17 cellular contexts compared by ENCODE assay signal in the genomic region with DNA sequence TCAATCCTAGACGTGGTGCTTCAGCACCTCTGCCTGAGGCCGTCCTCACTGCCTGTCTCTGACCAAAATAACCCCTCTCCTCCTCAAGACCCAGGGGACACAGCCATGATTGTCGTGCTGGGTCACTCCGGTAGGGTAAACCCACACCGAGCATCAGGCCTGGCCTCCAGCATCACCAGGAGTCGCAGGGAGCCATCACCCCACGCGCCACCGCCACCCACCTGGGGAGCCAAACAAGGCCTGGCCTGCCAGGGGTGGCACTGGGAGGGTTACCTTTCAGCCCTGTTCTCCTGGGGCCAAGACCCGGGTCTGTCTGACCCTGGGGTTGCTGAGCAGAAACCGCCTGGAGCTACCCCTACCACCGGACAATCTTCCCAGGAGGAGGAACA. TPM values are rescaled to one million over a fixed set of nuclear protein-coding genes. Genes with fewer than 3 reads are reported as not detected.
DNase-seq lines count a peak whose midpoint lies in the region; ATAC-seq, FAIRE-seq and TF ChIP-seq lines count a peak whose summit lies in the region.
"Had no signal": no experiment of that assay in that cellular context is flagged by ENCODE, and none has a peak within 500 bp of the region (broad histone marks: within the 10 kb centered on the region; RNA-seq: fewer than 3 reads in every experiment).

No MANE protein-coding gene starts in this region.

- no peak overlapping the region for H2BK20ac ChIP-seq in H1 (ENCODE audit: low read length)

- H4K20me1 ChIP-seq in H1 (replicated peaks in 1 of 2; ENCODE audit: control insufficient read depth in 1 of 2, insufficient read depth in 2 of 2, low read length in 2 of 2) = no peaks in the 10 kb centered on the region

- no peak for TF ChIP-seq EP300 in H1 (IDR thresholded peaks at IDR 0.05; ENCODE audit: borderline replicate concordance in 1 of 2, low read depth in 2 of 2, low read length in 2 of 2)

- no peak overlapping the region for H2BK15ac ChIP-seq in H1 (ENCODE audit: low read length)

- no peaks in the 10 kb centered on the region for H3K9me3 ChIP-seq in H1 (ENCODE audit: insufficient read depth in 2 of 2, low read depth in 1 of 2, low read length in 1 of 2)
- no peaks in the 10 kb centered on the region for H3K9me3 ChIP-seq in thyroid gland
- H3K9me3 ChIP-seq: BLaER1 treated with 17β-estradiol and CSF1 and Interleukin-3, amounts not matched to agents 10 nM and 100 nM; SJCRH30 had no signal

- no peak overlapping the region for H2BK120ac ChIP-seq in H1 (replicated peaks; ENCODE audit: low read depth, low read length)

- H3K4ac ChIP-seq in H1 (replicated peaks; ENCODE audit: insufficient read length, low read depth, low read length) = no peak overlapping the region

- CTCF ChIA-PET in H1 (lab: Charles Lee; ENCODE audit: partially characterized antibody) = interaction anchor here (0.5 to 12.0 kb wide), 14 partner anchors 12 to 968 kb away, joined by 3 to 280 read pairs (median 6); partner anchors contain the start of gene HTR3A
- CTCF ChIA-PET in activated CD8-positive, alpha-beta T cell treated with anti-CD3 and anti-CD28 coated beads for 36 hours (lab: Charles Lee) = interaction anchor here (11.6 kb wide), 1 partner anchor 225 kb away, joined by 210 read pairs; no protein-coding TSS in a partner anchor

- TF ChIP-seq POLR2A in H1 (IDR thresholded peaks at IDR 0.05; ENCODE audit: control extremely low read depth in 1 of 2, low read depth in 2 of 2, low read length in 2 of 2) (no peak), thyroid gland (IDR thresholded peaks at IDR 0.05) (peak in 1 of 2 donors; percentile 9)

- intact Hi-C loops in thyroid gland (cut with DNase I) = no loop called here
- intact Hi-C loops in activated CD8-positive, alpha-beta T cell treated with anti-CD3 and anti-CD28 coated beads for 36 hours (cut with micrococcal nuclease) = no loop called here

- no peaks in the 10 kb centered on the region for H3K9me3 Mint-ChIP-seq in nephron progenitor cell
- H3K9me3 Mint-ChIP-seq in activated CD8-positive, alpha-beta T cell treated with anti-CD3 and anti-CD28 coated beads for 36 hours = no peaks in the 10 kb centered on the region

- H3K4me2 ChIP-seq in H1 (ENCODE audit: insufficient read depth in 1 of 2, low read depth in 2 of 2, low read length in 2 of 2) = no peak overlapping the region
- H3K4me2 ChIP-seq: BLaER1 treated with 17β-estradiol and CSF1 and Interleukin-3, amounts not matched to agents 10 nM and 100 nM had no signal

- no peak for ATAC-seq in activated CD8-positive, alpha-beta T cell treated with anti-CD3 and anti-CD28 coated beads for 36 hours

- FAIRE-seq in H1 (lab: Jason Lieb, UNC) = no peak
- FAIRE-seq in D721Med (lab: Jason Lieb, UNC) = no peak
- FAIRE-seq: HTR-8/SVneo, TTC549 had no signal

- H4K91ac ChIP-seq in H1 (replicated peaks; ENCODE audit: insufficient read length, low read length) = no peak overlapping the region

- no peak overlapping the region for H3K18ac ChIP-seq in H1 (ENCODE audit: extremely low read depth, low read length)

- H2AK5ac ChIP-seq in H1 (ENCODE audit: low read depth, low read length) = 0 out of 2 replicates have a peak overlapping the region, but pooled peaks have one; percentile 53

- H2AFZ ChIP-seq in H1 (ENCODE audit: low read length) = no peak overlapping the region

- H3K14ac ChIP-seq in H1 (ENCODE audit: insufficient read length) = no peak overlapping the region

- POLR2A ChIA-PET in H1 (lab: Charles Lee; ENCODE audit: partially characterized antibody) = no interaction called here
- POLR2A ChIA-PET in activated CD8-positive, alpha-beta T cell treated with anti-CD3 and anti-CD28 coated beads for 36 hours (lab: Charles Lee) = no interaction called here

- H3K27ac ChIP-seq in H1 (ENCODE audit: low read depth, low read length) (no peak overlapping the region), thyroid gland (peak overlapping the region; percentile 63 to 87 (median 65))
- H3K27ac ChIP-seq: BLaER1 treated with 17β-estradiol and CSF1 and Interleukin-3, amounts not matched to agents 10 nM and 100 nM; cardiac muscle cell; SJCRH30 had no signal

- H3K36me3 Mint-ChIP-seq in nephron progenitor cell (ENCODE audit: low read depth) = no peaks in the 10 kb centered on the region
- H3K36me3 Mint-ChIP-seq in activated CD8-positive, alpha-beta T cell treated with anti-CD3 and anti-CD28 coated beads for 36 hours (ENCODE audit: low read depth) = no peaks in the 10 kb centered on the region

- no peaks in the 10 kb centered on the region for H3K79me2 ChIP-seq in H1 (ENCODE audit: control insufficient read depth in 1 of 2, insufficient read depth in 2 of 2, low read length in 2 of 2)

- H3K36me3 ChIP-seq in H1 (ENCODE audit: control insufficient read depth in 2 of 4, insufficient read depth in 4 of 4, low read length in 3 of 4) (no peaks in the 10 kb centered on the region), thyroid gland (peaks cover 10 to 23% of the 10 kb centered on the region in 2 donors)
- H3K36me3 ChIP-seq: BLaER1 treated with 17β-estradiol and CSF1 and Interleukin-3, amounts not matched to agents 10 nM and 100 nM; cardiac muscle cell; SJCRH30 had no signal

- peak overlapping the region in 1 of 4 experiments; percentile 2; a peak in 1 of 7 replicates for H3K9ac ChIP-seq in H1 (replicated peaks in 1 of 4; ENCODE audit: extremely low read depth in 1 of 4, low read depth in 3 of 4, low read length in 3 of 4)
- H3K9ac ChIP-seq: BLaER1 treated with 17β-estradiol and CSF1 and Interleukin-3, amounts not matched to agents 10 nM and 100 nM had no signal

- DNase-seq in NCI-H69 (lab: John Stamatoyannopoulos, UW) = peak; percentile 47
- no peak for DNase-seq in H1 (ENCODE audit: low read depth in 1 of 2, low spot score in 2 of 2)
- DNase-seq in nephron progenitor cell = no peak
- DNase-seq in thyroid gland = no peak
- no peak for DNase-seq in GF-D8 (lab: John Stamatoyannopoulos, UW)
- no peak for DNase-seq in D721Med (ENCODE audit: insufficient read length, low spot score)
- no peak for DNase-seq in activated CD8-positive, alpha-beta T cell treated with anti-CD3 and anti-CD28 coated beads for 36 hours
- DNase-seq: activated CD8-positive, alpha-beta memory T cell treated with anti-CD3 and anti-CD28 coated beads for 24 hours; activated naive CD4-positive, alpha-beta T cell; DND-41; head of caudate nucleus; kidney glomerular epithelial cell; SJCRH30 had no signal

- H3K4me3 Mint-ChIP-seq in nephron progenitor cell = no peak overlapping the region
- H3K4me3 Mint-ChIP-seq in activated CD8-positive, alpha-beta T cell treated with anti-CD3 and anti-CD28 coated beads for 36 hours = no peak overlapping the region

- no peak overlapping the region for H2BK5ac ChIP-seq in H1 (ENCODE audit: low read depth, low read length)

- H3K56ac ChIP-seq in H1 (replicated peaks; ENCODE audit: insufficient read length, low read depth, low read length) = no peak overlapping the region

- H3K4me1 Mint-ChIP-seq in nephron progenitor cell = peaks cover 86% of the 10 kb centered on the region
- H3K4me1 Mint-ChIP-seq in activated CD8-positive, alpha-beta T cell treated with anti-CD3 and anti-CD28 coated beads for 36 hours (ENCODE audit: low read depth) = no peaks in the 10 kb centered on the region

- peak overlapping the region; percentile 97 for H3K27ac Mint-ChIP-seq in nephron progenitor cell
- no peak overlapping the region for H3K27ac Mint-ChIP-seq in activated CD8-positive, alpha-beta T cell treated with anti-CD3 and anti-CD28 coated beads for 36 hours

- H4K8ac ChIP-seq in H1 (ENCODE audit: extremely low read depth, insufficient read depth, low read length) = no peak overlapping the region

- no peaks in the 10 kb centered on the region for H3K27me3 Mint-ChIP-seq in nephron progenitor cell (ENCODE audit: low read depth, poor library complexity)
- no peaks in the 10 kb centered on the region for H3K27me3 Mint-ChIP-seq in activated CD8-positive, alpha-beta T cell treated with anti-CD3 and anti-CD28 coated beads for 36 hours

- H3K4me3 ChIP-seq in H1 (ENCODE audit: extremely low read depth in 1 of 4, insufficient read depth in 2 of 4, low read depth in 3 of 4, low read length in 4 of 4) (no peak overlapping the region), thyroid gland (replicated peaks in 1 of 3) (no peak overlapping the region)
- H3K4me3 ChIP-seq: BLaER1 treated with 17β-estradiol and CSF1 and Interleukin-3, amounts not matched to agents 10 nM and 100 nM; cardiac muscle cell; SJCRH30 had no signal

- H3K27me3 ChIP-seq in H1 (replicated peaks in 1 of 4; ENCODE audit: control insufficient read depth in 3 of 4, extremely low read depth in 1 of 4, insufficient read depth in 3 of 4, low read length in 3 of 4) (no peaks in the 10 kb centered on the region), thyroid gland (no peaks in the 10 kb centered on the region)
- H3K27me3 ChIP-seq: BLaER1 treated with 17β-estradiol and CSF1 and Interleukin-3, amounts not matched to agents 10 nM and 100 nM; cardiac muscle cell; SJCRH30 had no signal

- H3K23ac ChIP-seq in H1 (ENCODE audit: insufficient read length) = no peak overlapping the region

- H2BK12ac ChIP-seq in H1 (ENCODE audit: low read depth, low read length) = 0 out of 2 replicates have a peak overlapping the region, but pooled peaks have one; percentile 17

- TF ChIP-seq CTCF in H1 (IDR thresholded peaks at IDR 0.05; ENCODE audit: control extremely low read depth in 1 of 3, insufficient read depth in 1 of 3, low read depth in 1 of 3, low read length in 3 of 3) (no peak), nephron progenitor cell (IDR thresholded peaks at IDR 0.05) (no peak), thyroid gland (IDR thresholded peaks at IDR 0.05) (no peak), D721Med (IDR thresholded peaks at IDR 0.05; ENCODE audit: insufficient read depth, missing control alignments) (no peak)
- TF ChIP-seq CTCF in activated CD8-positive, alpha-beta T cell treated with anti-CD3 and anti-CD28 coated beads for 36 hours (IDR thresholded peaks at IDR 0.05) = no peak

- H3K79me1 ChIP-seq in H1 (ENCODE audit: low read depth, low read length) = no peaks in the 10 kb centered on the region

- whole genome bisulfite sequencing in H1 (ENCODE audit: extremely low coverage in 1 of 2, insufficient coverage in 1 of 2, insufficient read length in 1 of 2, insufficient replicate concordance in 2 of 2, low coverage in 1 of 2, low lambda C conversion rate in 2 of 2, missing lambda C conversion rate in 1 of 2), 2 experiments = 85% methylated on average over 8 of the region's 12 CpGs; no CpG with 5 or more reads in 1 of the 2 experiments
- 86 to 91% methylated on average over 11 to 12 of the region's 12 CpGs for WGBS in thyroid gland, 2 donors

- H4K5ac ChIP-seq in H1 (ENCODE audit: insufficient read length, low read depth, low read length) = no peak overlapping the region

- H3K4me1 ChIP-seq in H1 (replicated peaks in 1 of 4; ENCODE audit: control insufficient read depth in 3 of 4, insufficient read depth in 4 of 4, low read length in 3 of 4) (peaks cover 0 to 3% (median 0%) of the 10 kb centered on the region in 4 experiments; a peak in 3 of 7 replicates), thyroid gland (peaks cover 34 to 38% of the 10 kb centered on the region in 2 donors)
- H3K4me1 ChIP-seq: SJCRH30 had no signal

- no peaks in the 10 kb centered on the region; the same call in 1 of the 2 replicates for H3K23me2 ChIP-seq in H1 (ENCODE audit: low read depth, low read length)

- no peak for TF ChIP-seq RAD21 in H1 (IDR thresholded peaks at IDR 0.05 in 1 of 2, conservative IDR thresholded peaks at IDR 0.05 in 1 of 2; ENCODE audit: low read depth in 2 of 2, low read length in 2 of 2)

RNA-seq across cellular contexts. Expression of gene NNMT, which starts 39.3 kb away (rescaled TPM):
- not detected in 2 replicates for total RNA-seq in H1 (2021; fragmentation: NEBNext Ultra II Directional; extraction: Animal tissue kit (Norgen Biotek cat#: 25700))
- polyA plus RNA-seq in H1 (2011; rRNA removed) = 0.38 TPM in 1 of 2 replicates, not detected in the other
- polyA plus RNA-seq in H1 (2011; cell fraction: cytosol; rRNA removed) = not detected
- not detected for polyA plus RNA-seq in H1 (2011; cell fraction: nucleus; rRNA removed)
- not detected in 4 replicates for polyA plus RNA-seq in H1 (2012, experiment 1 of 2)
- polyA plus RNA-seq in H1 (2012, experiment 2 of 2) = 0.67 TPM
- 0.04 TPM for polyA plus RNA-seq in H1 (2013, experiment 1 of 2)
- polyA plus RNA-seq in H1 (2013, experiment 2 of 2) = not detected
- polyA minus RNA-seq in H1 (2011; rRNA and poly(A)+ RNA removed) = not detected in 2 replicates
- polyA minus RNA-seq in H1 (2011; cell fraction: cytosol; rRNA and poly(A)+ RNA removed) = not detected
- 3.0 TPM for polyA minus RNA-seq in H1 (2011; cell fraction: nucleus; rRNA and poly(A)+ RNA removed)
- total RNA-seq in thyroid gland = 100 to 1,000 TPM in 3 of 4 donors, 10 to 100 TPM in 1; 78.1 to 459 (median 185) TPM
- total RNA-seq in activated CD8-positive, alpha-beta T cell treated with anti-CD3 and anti-CD28 coated beads for 36 hours = not detected
- total RNA-seq: cardiac muscle cell had no signal

Comparison
In these comparisons a context has a peak if more than half of its experiments do, and no peak if none do; other contexts are left out.
1. RNA of gene NNMT, which starts 39.3 kb away (total RNA-seq): 78.1 to 459 TPM in thyroid gland; not detected in H1 and not detected in activated CD8-positive, alpha-beta T cell treated with anti-CD3 and anti-CD28 coated beads for 36 hours; every median in the first group is over 10 times any median in the second.